ENCODE assay signal across 8 cellular contexts in genomic region chr6:52390361-52390727, GRCh38. TPM values are rescaled to one million over a fixed set of nuclear protein-coding genes. Genes with fewer than 3 reads are reported as not detected.
DNase-seq lines count a peak whose midpoint lies in the region; ATAC-seq and TF ChIP-seq lines count a peak whose summit lies in the region.

No MANE protein-coding gene starts in this region.

- in situ Hi-C loops in Panc1 (cut with HindIII; ENCODE audit: low pct_unique_long_range_greater_than_20kb, low sequenced_read_pairs), result no loop called here

- peak; percentile 57 for DNase-seq in CD1c-positive myeloid dendritic cell (ENCODE audit: extremely low spot score)
- no peak for DNase-seq in Panc1 (ENCODE audit: low read depth, low spot score)
- DNase-seq in adipocyte (ENCODE audit: low read depth), result peak; percentile 36
- DNase-seq in SIG-M5 (lab: John Stamatoyannopoulos, UW), result no peak
- no peak for DNase-seq in posterior vena cava (ENCODE audit: low spot score)

- no TSS peak for BruUV-seq in Panc1 (replicated peaks; lab: Mats Ljungman, UMichigan)

- POLR2A ChIA-PET in Panc1 (lab: Charles Lee), result interaction anchor here (0.5 kb wide), 1 partner anchor 91 kb away, joined by 3 read pairs; no protein-coding TSS in a partner anchor

- intact Hi-C loops in Panc1 (cut with micrococcal nuclease; ENCODE audit: unreplicated experiment), result no loop called here
- intact Hi-C loops in posterior vena cava (cut with DNase I), result no loop called here

- ATAC-seq in GM18909 (IDR thresholded peaks at IDR 0.05; ENCODE audit: poor library complexity, unreplicated experiment) (peak; percentile 48), HG03108 (IDR thresholded peaks at IDR 0.05; ENCODE audit: unreplicated experiment) (peak; percentile 42), Panc1 (peak; percentile 78)

- H3K4me1 ChIP-seq in Panc1 (ENCODE audit: control insufficient read depth, insufficient read depth, low read length) (peaks cover 15% of the 10 kb centered on the region), adipocyte (ENCODE audit: control insufficient read depth, insufficient read depth, low read length) (peaks cover 13% of the 10 kb centered on the region), mesodermal cell (ENCODE audit: control insufficient read depth, insufficient read depth, low read length, poor library complexity, severe bottlenecking) (peaks cover 16% of the 10 kb centered on the region)

- H3K36me3 ChIP-seq in Panc1 (ENCODE audit: control insufficient read depth, insufficient read depth, low read length) (no peaks in the 10 kb centered on the region), adipocyte (ENCODE audit: control insufficient read depth, insufficient read depth, low read length, severe bottlenecking) (no peaks in the 10 kb centered on the region), mesodermal cell (ENCODE audit: control insufficient read depth, insufficient read depth, low read length) (peaks cover 3% of the 10 kb centered on the region)

- H3K27ac ChIP-seq in Panc1 (ENCODE audit: low read length) (peak overlapping the region; percentile 81), mesodermal cell (ENCODE audit: low read depth, low read length, severe bottlenecking) (peak overlapping the region; percentile 39)

- H3K4me3 ChIP-seq in Panc1 (ENCODE audit: low read depth in 2 of 2, low read length in 2 of 2) (peak overlapping the region in 1 of 2 experiments; percentile 19; a peak in 1 of 4 replicates), adipocyte (ENCODE audit: low read length) (no peak overlapping the region), mesodermal cell (ENCODE audit: extremely low read depth, insufficient read depth, low read length, poor library complexity, severe bottlenecking) (no peak overlapping the region)

- H3K27me3 ChIP-seq in Panc1 (ENCODE audit: control insufficient read depth, insufficient read depth, low read length) (no peaks in the 10 kb centered on the region), adipocyte (replicated peaks; ENCODE audit: control insufficient read depth, insufficient read depth, low read length) (no peaks in the 10 kb centered on the region)

- TF ChIP-seq CTCF in Panc1 (IDR thresholded peaks at IDR 0.05), result no peak

- H3K9me3 ChIP-seq in Panc1 (ENCODE audit: control insufficient read depth, insufficient read depth, low read depth, low read length), result peaks cover 5% of the 10 kb centered on the region; the same call in 1 of the 2 replicates
- H3K9me3 ChIP-seq in adipocyte (ENCODE audit: control insufficient read depth, low read length), result no peaks in the 10 kb centered on the region
- peaks cover 8% of the 10 kb centered on the region for H3K9me3 ChIP-seq in mesodermal cell (ENCODE audit: control insufficient read depth, low read length)

- H3K9ac ChIP-seq in adipocyte (ENCODE audit: low read length), result no peak overlapping the region

- CTCF ChIA-PET in Panc1 (lab: Charles Lee), result interaction anchor here (0.5 to 1.1 kb wide), 2 partner anchors 10 to 17 kb away, joined by 3 to 5 read pairs; no protein-coding TSS in a partner anchor

- WGBS in mesodermal cell (ENCODE audit: insufficient coverage in 2 of 2), 2 experiments, result 90% methylated on average over 2 of the region's 4 CpGs; no CpG with 5 or more reads in 1 of the 2 experiments

RNA-seq across cellular contexts. Expression of gene PAQR8, which starts 28.4 kb away (rescaled TPM):
- total RNA-seq in Panc1 (2021; ENCODE audit: unreplicated experiment), result 3.6 TPM
- polyA plus RNA-seq in Panc1 (2012; ENCODE audit: insufficient read length), result 2.3 TPM
- polyA plus RNA-seq in mesodermal cell (2013, experiment 1 of 2), result 18.8 TPM
- polyA plus RNA-seq in mesodermal cell (2013, experiment 2 of 2), result 18.5 TPM
- 1 to 10 TPM; 3.9 TPM for total RNA-seq in posterior vena cava

RNA-seq across cellular contexts. Expression of gene EFHC1, which starts 29.8 kb away (rescaled TPM):
- total RNA-seq in Panc1 (2021; ENCODE audit: unreplicated experiment) (24.6 TPM), posterior vena cava (10 to 100 TPM; 12.0 to 13.5 TPM)
- polyA plus RNA-seq in Panc1 (2012; ENCODE audit: insufficient read length), result 17.6 TPM
- polyA plus RNA-seq in mesodermal cell (2013, experiment 1 of 2), result 29.5 TPM
- polyA plus RNA-seq in mesodermal cell (2013, experiment 2 of 2), result 29.5 TPM

Comparison
In these comparisons a context has a peak if more than half of its experiments do, and no peak if none do; other contexts are left out.
1. DNase-seq: peak in CD1c-positive myeloid dendritic cell (single experiment) and adipocyte (single experiment); none in Panc1 (single experiment), SIG-M5 (single experiment) and posterior vena cava (single experiment).
2. Peak in every context shown above with its lines, with median percentiles within 50 percentile points of each other: ATAC-seq.